3 cellular contexts compared by ENCODE assay signal in genomic region chr20:62995898-62996595, GRCh38.
TF ChIP-seq lines count a peak whose summit lies in the region.

No MANE protein-coding gene starts in this region.

TF ChIP-seq in HepG2, 621 proteins besides CTCF, POLR2A, EP300 and RAD21:
- TF ChIP-seq ZNF737 (CRISPR knock-in tag; IDR thresholded peaks at IDR 0.05; ENCODE audit: borderline replicate concordance) (no peak), HES4 (CRISPR knock-in tag; IDR thresholded peaks at IDR 0.05; ENCODE audit: borderline replicate concordance) (peak; percentile 57; the same call in 1 of the 2 replicates)
TF ChIP-seq in HepG2: peak in this region for 1.

TF ChIP-seq in H1, 55 proteins besides CTCF, POLR2A, EP300 and RAD21:
- TF ChIP-seq SP1 (IDR thresholded peaks at IDR 0.05; ENCODE audit: low read depth, low read length): no peak

TF ChIP-seq in HEK293T, 16 proteins besides CTCF, POLR2A, EP300 and RAD21:
- TF ChIP-seq, protein P1, sequence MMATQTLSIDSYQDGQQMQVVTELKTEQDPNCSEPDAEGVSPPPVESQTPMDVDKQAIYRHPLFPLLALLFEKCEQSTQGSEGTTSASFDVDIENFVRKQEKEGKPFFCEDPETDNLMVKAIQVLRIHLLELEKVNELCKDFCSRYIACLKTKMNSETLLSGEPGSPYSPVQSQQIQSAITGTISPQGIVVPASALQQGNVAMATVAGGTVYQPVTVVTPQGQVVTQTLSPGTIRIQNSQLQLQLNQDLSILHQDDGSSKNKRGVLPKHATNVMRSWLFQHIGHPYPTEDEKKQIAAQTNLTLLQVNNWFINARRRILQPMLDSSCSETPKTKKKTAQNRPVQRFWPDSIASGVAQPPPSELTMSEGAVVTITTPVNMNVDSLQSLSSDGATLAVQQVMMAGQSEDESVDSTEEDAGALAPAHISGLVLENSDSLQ (IDR thresholded peaks at IDR 0.05): no peak
- TF ChIP-seq HDGF (IDR thresholded peaks at IDR 0.05; ENCODE audit: borderline replicate concordance): no peak
- TF ChIP-seq BHLHE40 (IDR thresholded peaks at IDR 0.05; ENCODE audit: borderline replicate concordance): no peak
- TF ChIP-seq FOXM1 (IDR thresholded peaks at IDR 0.05; ENCODE audit: borderline replicate concordance): no peak
- TF ChIP-seq ARNT (IDR thresholded peaks at IDR 0.05): no peak
- no peak for TF ChIP-seq LEF1 (IDR thresholded peaks at IDR 0.05; ENCODE audit: borderline replicate concordance)
- TF ChIP-seq ELF4 (IDR thresholded peaks at IDR 0.05): no peak
- no peak for TF ChIP-seq FOXA1 (IDR thresholded peaks at IDR 0.05)
- no peak for TF ChIP-seq FOXK2 (IDR thresholded peaks at IDR 0.05)
- TF ChIP-seq L3MBTL2 (conservative IDR thresholded peaks at IDR 0.05): no peak
- TF ChIP-seq ZNF384 (IDR thresholded peaks at IDR 0.05): no peak
- TF ChIP-seq CTBP1 (IDR thresholded peaks at IDR 0.05; ENCODE audit: borderline replicate concordance): no peak
- TF ChIP-seq SUZ12 (IDR thresholded peaks at IDR 0.05): no peak
- no peak for TF ChIP-seq NFRKB (IDR thresholded peaks at IDR 0.05)
- no peak for TF ChIP-seq SP1 (IDR thresholded peaks at IDR 0.05)
- TF ChIP-seq TARDBP (IDR thresholded peaks at IDR 0.05): no peak
TF ChIP-seq in HEK293T: peak in this region for 0.
